In the genomic region with DNA sequence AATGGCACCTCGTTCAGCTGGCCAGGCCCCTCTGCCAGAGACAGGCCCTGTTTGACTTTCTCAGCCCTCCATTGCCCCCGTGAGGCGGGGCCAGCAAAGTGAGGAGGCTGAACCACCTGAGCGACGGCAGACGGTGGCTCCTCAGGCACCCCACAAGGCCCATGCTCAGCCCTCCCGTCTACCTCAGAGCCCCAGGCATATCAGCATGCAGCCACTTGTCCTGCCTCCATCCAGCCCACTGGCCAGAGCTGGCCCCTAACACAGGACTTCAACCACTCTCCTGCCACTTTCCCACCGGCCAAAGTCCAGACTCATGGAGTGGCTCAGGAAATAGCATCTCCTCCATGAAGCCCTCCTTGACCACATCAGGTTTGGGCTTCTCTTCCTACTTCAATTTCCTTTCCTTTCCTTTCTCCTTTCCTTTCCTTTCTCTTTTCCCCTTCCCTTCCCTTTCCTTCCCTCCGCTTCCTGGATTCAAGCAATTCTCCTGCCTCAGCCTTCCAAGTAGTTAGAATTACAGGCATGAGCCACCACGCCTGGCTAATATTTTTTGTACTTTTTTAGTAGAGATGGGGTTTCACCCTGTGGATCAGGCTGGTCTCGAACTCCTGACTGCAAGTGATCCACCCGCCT, we compare ENCODE assay signal across 19 cellular contexts. TPM values are rescaled to one million over a fixed set of nuclear protein-coding genes. Genes with fewer than 3 reads are reported as not detected.
"Had no signal": no experiment of that assay in that cellular context is flagged by ENCODE, and none has a peak within 500 bp of the region (broad histone marks: within the 10 kb centered on the region; RNA-seq: fewer than 3 reads in every experiment).

No MANE protein-coding gene starts in this region.

- ATAC-seq: activated CD8-positive, alpha-beta memory T cell treated with anti-CD3 and anti-CD28 coated beads, Interleukin-2, amount 10 ng/mL, durations not matched to agents 7 days and 5 days; gastroesophageal sphincter; heart right ventricle; mucosa of descending colon; naive thymus-derived CD4-positive, alpha-beta T cell; stimulated activated effector memory CD8-positive, alpha-beta T cell treated with anti-CD3 and anti-CD28 coated beads, Interleukin-12 subunit alpha, Interleukin-12 subunit beta, amount 100 ng/mL, for 72 hours had no signal

- H3K4me1 Mint-ChIP-seq: activated CD8-positive, alpha-beta memory T cell treated with anti-CD3 and anti-CD28 coated beads, Interleukin-2, amount 10 ng/mL, durations not matched to agents 7 days and 5 days; activated naive CD4-positive, alpha-beta T cell treated with anti-CD3 and anti-CD28 coated beads, Interleukin-2, amount 50 U/mL, for 24 hours; naive thymus-derived CD4-positive, alpha-beta T cell; stimulated activated effector memory CD8-positive, alpha-beta T cell treated with anti-CD3 and anti-CD28 coated beads, Interleukin-12 subunit alpha, Interleukin-12 subunit beta, amount 100 ng/mL, for 72 hours had no signal

- H3K4me3 ChIP-seq: adrenal gland, cardiac muscle cell, dorsolateral prefrontal cortex, gastroesophageal sphincter, heart right ventricle, left ventricle myocardium inferior, mucosa of descending colon, thyroid gland had no signal

- H3K4me3 Mint-ChIP-seq: activated CD8-positive, alpha-beta memory T cell treated with anti-CD3 and anti-CD28 coated beads, Interleukin-2, amount 10 ng/mL, durations not matched to agents 7 days and 5 days; activated naive CD4-positive, alpha-beta T cell treated with anti-CD3 and anti-CD28 coated beads, Interleukin-2, amount 50 U/mL, for 24 hours; naive thymus-derived CD4-positive, alpha-beta T cell; stimulated activated effector memory CD8-positive, alpha-beta T cell treated with anti-CD3 and anti-CD28 coated beads, Interleukin-12 subunit alpha, Interleukin-12 subunit beta, amount 100 ng/mL, for 72 hours had no signal

- H3K36me3 Mint-ChIP-seq: activated CD8-positive, alpha-beta memory T cell treated with anti-CD3 and anti-CD28 coated beads, Interleukin-2, amount 10 ng/mL, durations not matched to agents 7 days and 5 days; activated naive CD4-positive, alpha-beta T cell treated with anti-CD3 and anti-CD28 coated beads, Interleukin-2, amount 50 U/mL, for 24 hours; naive thymus-derived CD4-positive, alpha-beta T cell; stimulated activated effector memory CD8-positive, alpha-beta T cell treated with anti-CD3 and anti-CD28 coated beads, Interleukin-12 subunit alpha, Interleukin-12 subunit beta, amount 100 ng/mL, for 72 hours had no signal

- H3K4me1 ChIP-seq: adrenal gland, gastroesophageal sphincter, heart right ventricle, left ventricle myocardium inferior, parathyroid adenoma, thyroid gland had no signal

- H3K36me3 ChIP-seq: adrenal gland, cardiac muscle cell, gastroesophageal sphincter, heart right ventricle, left ventricle myocardium inferior, neutrophil, thyroid gland had no signal

- H2AFZ ChIP-seq: parathyroid adenoma had no signal

- DNase-seq: activated CD4-positive, alpha-beta T cell treated with anti-CD3 and anti-CD28 coated beads, Interleukin-2, amount 50 U/mL, for 4 hours; activated CD8-positive, alpha-beta memory T cell treated with anti-CD3 and anti-CD28 coated beads, Interleukin-2, amount 10 ng/mL, durations not matched to agents 7 days and 5 days; activated effector memory CD4-positive, alpha-beta T cell treated with anti-CD3 and anti-CD28 coated beads, Interleukin-2, amount 50 U/mL, for 16 hours; activated T-cell treated with anti-CD3 and anti-CD28 coated beads, Interleukin-2, amount 50 U/mL, for 48 hours; adrenal gland; dorsolateral prefrontal cortex; heart right ventricle; kidney; left ventricle myocardium inferior; mucosa of descending colon; naive thymus-derived CD4-positive, alpha-beta T cell; T-helper 2 cell; thyroid gland had no signal

- H3K27ac ChIP-seq: adrenal gland, cardiac muscle cell, dorsolateral prefrontal cortex, gastroesophageal sphincter, heart right ventricle, left ventricle myocardium inferior, neutrophil, parathyroid adenoma, thyroid gland had no signal

- H3K27ac Mint-ChIP-seq: activated CD8-positive, alpha-beta memory T cell treated with anti-CD3 and anti-CD28 coated beads, Interleukin-2, amount 10 ng/mL, durations not matched to agents 7 days and 5 days; activated naive CD4-positive, alpha-beta T cell treated with anti-CD3 and anti-CD28 coated beads, Interleukin-2, amount 50 U/mL, for 24 hours; naive thymus-derived CD4-positive, alpha-beta T cell; stimulated activated effector memory CD8-positive, alpha-beta T cell treated with anti-CD3 and anti-CD28 coated beads, Interleukin-12 subunit alpha, Interleukin-12 subunit beta, amount 100 ng/mL, for 72 hours had no signal

- H3K9ac ChIP-seq: parathyroid adenoma had no signal

- H3K79me2 ChIP-seq: parathyroid adenoma had no signal

- H3K9me3 ChIP-seq: adrenal gland, gastroesophageal sphincter, heart right ventricle, left ventricle myocardium inferior, mucosa of descending colon, neutrophil, thyroid gland had no signal

- H3K9me3 Mint-ChIP-seq: activated naive CD4-positive, alpha-beta T cell treated with anti-CD3 and anti-CD28 coated beads, Interleukin-2, amount 50 U/mL, for 24 hours; naive thymus-derived CD4-positive, alpha-beta T cell; stimulated activated effector memory CD8-positive, alpha-beta T cell treated with anti-CD3 and anti-CD28 coated beads, Interleukin-12 subunit alpha, Interleukin-12 subunit beta, amount 100 ng/mL, for 72 hours had no signal

- H3K27me3 ChIP-seq: adrenal gland, neutrophil, thyroid gland had no signal

RNA-seq across cellular contexts. Expression of a gene that starts 9.3 kb away (rescaled TPM):
- total RNA-seq: activated CD8-positive, alpha-beta memory T cell treated with anti-CD3 and anti-CD28 coated beads, Interleukin-2, amount 10 ng/mL, durations not matched to agents 7 days and 5 days; cardiac muscle cell; gastroesophageal sphincter; kidney; left ventricle myocardium inferior; mucosa of descending colon; naive thymus-derived CD4-positive, alpha-beta T cell had no signal
